ENCODE assay signal across 14 cellular contexts in the genomic region with DNA sequence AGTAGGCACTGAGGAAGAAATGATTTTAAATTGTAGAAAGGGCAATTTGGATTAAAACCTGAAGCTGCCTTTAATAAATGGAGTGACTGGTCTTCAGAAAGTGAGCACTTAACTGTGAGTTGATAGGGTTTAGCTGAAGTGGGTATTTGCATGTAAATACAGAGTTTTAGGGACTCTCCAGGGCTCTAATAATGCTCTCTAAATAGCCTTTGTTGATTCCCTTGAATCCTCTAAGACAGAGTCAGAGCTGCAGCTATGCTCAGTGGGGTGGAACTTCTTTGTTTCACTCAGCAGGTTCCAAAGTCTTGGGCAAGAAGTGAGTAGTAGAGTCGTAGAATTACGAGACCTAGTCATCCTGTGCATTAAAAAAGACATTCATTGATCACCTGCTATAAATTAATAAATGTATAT. TPM values are rescaled to one million over a fixed set of nuclear protein-coding genes. Genes with fewer than 3 reads are reported as not detected.
DNase-seq lines count a peak whose midpoint lies in the region; ATAC-seq, FAIRE-seq and TF ChIP-seq lines count a peak whose summit lies in the region.
"Had no signal": no experiment of that assay in that cellular context is flagged by ENCODE, and none has a peak within 500 bp of the region (broad histone marks: within the 10 kb centered on the region; RNA-seq: fewer than 3 reads in every experiment).

No MANE protein-coding gene starts in this region.

- H3K9me3 ChIP-seq in testis (no peaks in the 10 kb centered on the region), MG63 (no peaks in the 10 kb centered on the region)

- DNase-seq in GM19239 (ENCODE audit: insufficient read length, low spot score) (peak; percentile 28), renal cortical epithelial cell (ENCODE audit: low read depth) (peak; percentile 82), testis (no peak), medulla oblongata (ENCODE audit: extremely low spot score) (no peak), MG63 (no peak)
- DNase-seq: activated naive CD4-positive, alpha-beta T cell treated with anti-CD3 and anti-CD28 coated beads for 36 hours; dermis blood vessel endothelial cell; GDM1; kidney; retina had no signal

- TF ChIP-seq CTCF in testis (IDR thresholded peaks at IDR 0.05) = no peak

- H3K4me1 ChIP-seq in testis = no peaks in the 10 kb centered on the region

- H3K36me3 ChIP-seq in testis (ENCODE audit: low read depth, missing control alignments) (no peaks in the 10 kb centered on the region), MG63 (no peaks in the 10 kb centered on the region)

- intact Hi-C loops in testis (cut with DNase I; ENCODE audit: low total_unique reads) = no loop called here

- FAIRE-seq in GM19239 (lab: Jason Lieb, UNC) = peak; percentile 39
- FAIRE-seq: kidney, TTC549 had no signal

- ATAC-seq in HG02623 (IDR thresholded peaks at IDR 0.05; ENCODE audit: unreplicated experiment) (peak; percentile 91), HG03469 (IDR thresholded peaks at IDR 0.05; ENCODE audit: unreplicated experiment) (peak; percentile 96), esophagus mucosa (no peak)

- TF ChIP-seq POLR2A in testis (IDR thresholded peaks at IDR 0.05) = no peak

- 48 to 65% methylated on average over 2 of the region's 2 CpGs for WGBS in testis, 2 donors

- H3K4me3 ChIP-seq in testis (no peak overlapping the region), MG63 (no peak overlapping the region)

- H3K27ac ChIP-seq in testis = no peak overlapping the region

- no peaks in the 10 kb centered on the region for H3K27me3 ChIP-seq in testis
- H3K27me3 ChIP-seq in MG63 = no peaks in the 10 kb centered on the region

RNA-seq across cellular contexts. Expression of gene GLRA1, which starts 21.4 kb away (rescaled TPM):
- not detected in 2 replicates for total RNA-seq in renal cortical epithelial cell
- total RNA-seq in testis = not detected
- not detected for polyA plus RNA-seq in testis (ENCODE audit: insufficient read depth, low read depth, low replicate concordance)
- total RNA-seq in esophagus mucosa = not detected
- not detected in 2 replicates for total RNA-seq in MG63 (2014; rRNA removed; shearing (Covaris generic); ENCODE audit: low replicate concordance)
- total RNA-seq: activated naive CD4-positive, alpha-beta T cell treated with anti-CD3 and anti-CD28 coated beads for 36 hours; dermis blood vessel endothelial cell; kidney had no signal

Comparison
In these comparisons a context has a peak if more than half of its experiments do, and no peak if none do; other contexts are left out.
1. DNase-seq: peak in GM19239 (single experiment) and renal cortical epithelial cell (single experiment); none in testis (single experiment), medulla oblongata (single experiment) and MG63 (single experiment).